30 cellular contexts compared by ENCODE assay signal in the genomic region with DNA sequence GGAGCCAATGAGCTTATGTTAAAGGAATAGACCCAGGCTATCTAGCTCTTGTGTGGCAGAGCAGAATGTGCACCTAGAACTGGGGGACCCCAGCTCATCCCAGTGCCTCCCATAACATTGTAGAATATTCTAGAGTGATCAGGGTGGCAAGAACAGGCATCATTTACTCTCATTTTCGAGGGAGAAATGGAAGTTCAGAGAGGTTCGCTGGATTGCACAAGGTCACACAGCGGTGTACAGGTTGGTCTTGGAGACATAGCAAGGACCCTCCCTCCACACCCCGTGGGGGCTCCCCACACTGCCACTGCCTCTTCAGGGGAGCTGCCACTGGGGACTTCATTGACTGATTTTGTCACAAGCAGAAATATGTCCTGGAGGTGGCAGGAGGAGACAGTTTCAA. TPM values are rescaled to one million over a fixed set of nuclear protein-coding genes. Genes with fewer than 3 reads are reported as not detected.
DNase-seq lines count a peak whose midpoint lies in the region; ATAC-seq, FAIRE-seq and TF ChIP-seq lines count a peak whose summit lies in the region.
"Had no signal": no experiment of that assay in that cellular context is flagged by ENCODE, and none has a peak within 500 bp of the region (broad histone marks: within the 10 kb centered on the region; RNA-seq: fewer than 3 reads in every experiment).

No MANE protein-coding gene starts in this region.

- H3K4me2 ChIP-seq in K562 (ENCODE audit: insufficient read depth, low read length) (no peak overlapping the region), osteoblast (ENCODE audit: insufficient read depth, low read length) (no peak overlapping the region)
- H3K4me2 ChIP-seq: BLaER1 had no signal

- no peaks in the 10 kb centered on the region for H3K9me1 ChIP-seq in K562 (ENCODE audit: control insufficient read depth, insufficient read depth, low read length)

- FAIRE-seq in K562 (lab: Jason Lieb, UNC) = no peak
- FAIRE-seq: A204.1, GM12878, GM12892, GM18507 had no signal

- ATAC-seq in K562 = no peak
- no peak for ATAC-seq in naive thymus-derived CD8-positive, alpha-beta T cell
- no peak for ATAC-seq in GM18520 (IDR thresholded peaks at IDR 0.05; ENCODE audit: unreplicated experiment)
- ATAC-seq: GM12878 had no signal

- WGBS in K562 (ENCODE audit: insufficient coverage, low coverage, missing lambda C conversion rate) = 0% methylated on average over 4 of the region's 4 CpGs

- CTCF ChIA-PET in HEK293 (lab: Yijun Ruan, JAX) = interaction anchor here (0.6 kb wide), 1 partner anchor 1345 kb away, joined by 3 read pairs; no protein-coding TSS in a partner anchor
- CTCF ChIA-PET in K562 (lab: Yijun Ruan, JAX; ENCODE audit: low intra/inter-chr PET ratio) = no interaction called here

- no peak for TF ChIP-seq RAD21 in K562 (CRISPR knock-in tag; conservative IDR thresholded peaks at IDR 0.05 in 1 of 2, IDR thresholded peaks at IDR 0.05 in 1 of 2)

- no peak for TF ChIP-seq POLR2A in K562 (conservative IDR thresholded peaks at IDR 0.05)

- intact Hi-C loops in K562 (cut with micrococcal nuclease) = no loop called here

- peaks cover 0 to 2% (median 0%) of the 10 kb centered on the region in 4 donors for H3K4me1 Mint-ChIP-seq in naive thymus-derived CD8-positive, alpha-beta T cell
- H3K4me1 Mint-ChIP-seq: CD14-positive monocyte; CD4-positive, alpha-beta memory T cell; CD4-positive, CD25-positive, alpha-beta regulatory T cell; CD8-positive, alpha-beta memory T cell had no signal

- no peak overlapping the region for H3K4me3 Mint-ChIP-seq in naive thymus-derived CD8-positive, alpha-beta T cell
- H3K4me3 Mint-ChIP-seq: CD14-positive monocyte; CD4-positive, alpha-beta memory T cell; CD4-positive, CD25-positive, alpha-beta regulatory T cell; CD8-positive, alpha-beta memory T cell had no signal

- H3K4me3 ChIP-seq in HEK293 (ENCODE audit: low read depth, low read length) (no peak overlapping the region), K562 (no peak overlapping the region), osteoblast (ENCODE audit: insufficient read depth, low read length) (no peak overlapping the region)
- H3K4me3 ChIP-seq: BLaER1, GM12878 had no signal

- DNase-seq in K562 (ENCODE audit: extremely low read depth in 1 of 4, low spot score in 3 of 4) (no peak), osteoblast (ENCODE audit: insufficient read length, low spot score, missing footprints) (peak; percentile 32)
- no peak for DNase-seq in naive thymus-derived CD8-positive, alpha-beta T cell
- DNase-seq: 8988T; ACHN; BE2C; C1 segment of cervical spinal cord; CD4-positive, alpha-beta memory T cell; CD4-positive, CD25-positive, alpha-beta regulatory T cell; CD8-positive, alpha-beta memory T cell; COR-L47; DMS 273 treated with DMSO at 0.1 percent for 48 hours; DMS153; DMS53; DMS79; DND-41; EL; GDM1 had no signal

- H3K27ac ChIP-seq in HEK293 (ENCODE audit: extremely low read depth, low read depth, low read length) (no peak overlapping the region), K562 (ENCODE audit: extremely low read depth, low read depth, low read length) (no peak overlapping the region), osteoblast (ENCODE audit: low read depth, low read length) (no peak overlapping the region)
- H3K27ac ChIP-seq: BLaER1 had no signal

- peaks cover 2 to 43% (median 21%) of the 10 kb centered on the region in 5 donors for H3K27me3 Mint-ChIP-seq in naive thymus-derived CD8-positive, alpha-beta T cell

- peaks cover 0 to 11% (median 6%) of the 10 kb centered on the region in 3 donors for H3K36me3 Mint-ChIP-seq in naive thymus-derived CD8-positive, alpha-beta T cell
- H3K36me3 Mint-ChIP-seq: CD14-positive monocyte; CD4-positive, alpha-beta memory T cell; CD4-positive, CD25-positive, alpha-beta regulatory T cell had no signal

- peaks cover 0 to 13% (median 9%) of the 10 kb centered on the region in 9 donors for H3K9me3 Mint-ChIP-seq in naive thymus-derived CD8-positive, alpha-beta T cell

- BruUV-seq in K562 (replicated peaks; lab: Mats Ljungman, UMichigan) = no TSS peak

- no peaks in the 10 kb centered on the region for H3K79me2 ChIP-seq in K562 (ENCODE audit: control insufficient read depth, insufficient read depth, low read length)
- H3K79me2 ChIP-seq in osteoblast (ENCODE audit: insufficient read depth, low read length) = no peaks in the 10 kb centered on the region

- H2AFZ ChIP-seq in K562 (ENCODE audit: low read depth, low read length) (no peak overlapping the region), osteoblast (ENCODE audit: low read length) (no peak overlapping the region)

- no peaks in the 10 kb centered on the region for H3K36me3 ChIP-seq in HEK293 (ENCODE audit: control insufficient read depth in 2 of 2, insufficient read depth in 1 of 2, low read length in 2 of 2)
- H3K36me3 ChIP-seq in K562 (ENCODE audit: control insufficient read depth, insufficient read depth, low read length) = no peaks in the 10 kb centered on the region
- H3K36me3 ChIP-seq in osteoblast (ENCODE audit: insufficient read depth, low read length) = no peaks in the 10 kb centered on the region
- H3K36me3 ChIP-seq: BE2C, BLaER1 had no signal

- H4K20me1 ChIP-seq in K562 (replicated peaks; ENCODE audit: control insufficient read depth, insufficient read depth, low read length) (no peaks in the 10 kb centered on the region), osteoblast (ENCODE audit: insufficient read depth, low read length) (no peaks in the 10 kb centered on the region)
- H4K20me1 ChIP-seq: BLaER1 had no signal

- POLR2A ChIA-PET in HEK293 (lab: Yijun Ruan, JAX) = no interaction called here
- POLR2A ChIA-PET in K562 (lab: Yijun Ruan, JAX) = interaction anchor here (1.0 kb wide), 1 partner anchor 8 kb away, joined by 4 read pairs; no protein-coding TSS in a partner anchor
- POLR2A ChIA-PET in naive thymus-derived CD8-positive, alpha-beta T cell (lab: Charles Lee) = no interaction called here

- H3K27me3 ChIP-seq in K562 (ENCODE audit: control insufficient read depth in 2 of 2, insufficient read depth in 2 of 2, low read length in 2 of 2) = peaks cover 5 to 30% of the 10 kb centered on the region in 2 experiments; a peak in 4 of 5 replicates
- H3K27me3 ChIP-seq in osteoblast (ENCODE audit: insufficient read depth, low read length) = no peaks in the 10 kb centered on the region
- H3K27me3 ChIP-seq: BLaER1 had no signal

- H3K27ac Mint-ChIP-seq in naive thymus-derived CD8-positive, alpha-beta T cell = no peak overlapping the region
- H3K27ac Mint-ChIP-seq: CD14-positive monocyte had no signal

- no peaks in the 10 kb centered on the region for H3K4me1 ChIP-seq in HEK293 (ENCODE audit: control insufficient read depth, insufficient read depth, low read length)
- no peaks in the 10 kb centered on the region for H3K4me1 ChIP-seq in K562 (replicated peaks in 1 of 2; ENCODE audit: control insufficient read depth in 2 of 2, insufficient read depth in 2 of 2, low read length in 2 of 2)
- no peaks in the 10 kb centered on the region for H3K4me1 ChIP-seq in osteoblast (ENCODE audit: insufficient read depth, low read length)
- H3K4me1 ChIP-seq: BE2C had no signal

- H3K9ac ChIP-seq in K562 (ENCODE audit: insufficient read depth in 1 of 2, low read depth in 2 of 2, low read length in 2 of 2) = no peak overlapping the region
- H3K9ac ChIP-seq: BLaER1 had no signal

- H3K9me3 ChIP-seq in HEK293 (ENCODE audit: control insufficient read depth, insufficient read depth, low read depth, low read length) (no peaks in the 10 kb centered on the region), K562 (replicated peaks; ENCODE audit: control insufficient read depth, insufficient read depth, low read depth, low read length) (no peaks in the 10 kb centered on the region), osteoblast (ENCODE audit: low read depth, low read length) (peaks cover 8% of the 10 kb centered on the region)
- H3K9me3 ChIP-seq: BE2C had no signal

- TF ChIP-seq CTCF in HEK293 (tag by site-specific recombination; IDR thresholded peaks at IDR 0.05) (no peak), K562 (IDR thresholded peaks at IDR 0.05 in 2 of 3, conservative IDR thresholded peaks at IDR 0.05 in 1 of 3; ENCODE audit: insufficient read depth in 2 of 3, low read depth in 1 of 3, low read length in 3 of 3) (no peak), osteoblast (IDR thresholded peaks at IDR 0.05; ENCODE audit: extremely low read depth, low read depth, low read length) (no peak)

- in situ Hi-C loops in K562 (cut with MboI) = no loop called here

- no peak for TF ChIP-seq EP300 in K562 (IDR thresholded peaks at IDR 0.05; ENCODE audit: low read length)

RNA-seq across cellular contexts. Expression of a gene that starts 8.9 kb away (rescaled TPM):
- not detected in 2 replicates for total RNA-seq in K562 (2011; cell fraction: chromatin; rRNA removed; ENCODE audit: low replicate concordance)
- total RNA-seq in K562 (2011; cell fraction: nucleolus; rRNA removed) = 1.0 TPM in 1 of 2 replicates, not detected in the other
- not detected in 2 replicates for total RNA-seq in K562 (2011; cell fraction: nucleoplasm; rRNA removed)
- total RNA-seq in K562 (2014; rRNA removed) (0.33 and 1.2 TPM in 2 replicates), K562 (2014; rRNA removed; fragmentation: Illumina TruSeq; extraction: Trizol) (0.29 TPM in 1 of 2 replicates, not detected in the other), K562 (2015; rRNA removed; fragmentation: Illumina TruSeq; extraction: Trizol) (not detected in 2 replicates), K562 (2021) (0.40 and 1.1 TPM in 2 replicates), osteoblast (under 0.01 and 0.59 TPM in 2 replicates)
- polyA plus RNA-seq in K562 (2011; rRNA removed) (0.43 and 1.1 TPM in 2 replicates), K562 (2014; fragmentation: Illumina TruSeq; extraction: Trizol) (0.85 and 2.5 TPM in 2 replicates), K562 (2014; fragmentation: Nextera tagmentation; extraction: Ambion mirVana) (under 1 TPM; 0.23 to 0.46 TPM), K562 (2014; rRNA removed) (0.73 and 0.94 TPM in 2 replicates)
- 0.24 and 2.9 TPM in 2 replicates for polyA plus RNA-seq in K562 (2011; cell fraction: cytosol; rRNA removed)
- 0.20 and 0.73 TPM in 2 replicates for polyA plus RNA-seq in K562 (2011; cell fraction: nucleus; rRNA removed)
- polyA plus RNA-seq in K562 (2012) = 1.5 and 1.7 TPM in 2 replicates
- polyA minus RNA-seq in K562 (2011; rRNA and poly(A)+ RNA removed) = not detected in 2 replicates
- polyA minus RNA-seq in K562 (2011; cell fraction: cytosol; rRNA and poly(A)+ RNA removed) = not detected in 2 replicates
- not detected in 2 replicates for polyA minus RNA-seq in K562 (2011; cell fraction: nucleus; rRNA and poly(A)+ RNA removed)
- not detected for total RNA-seq in naive thymus-derived CD8-positive, alpha-beta T cell
- polyA plus RNA-seq in naive thymus-derived CD8-positive, alpha-beta T cell = under 1 TPM in 1 of 3 donors, not detected in 2; 0.42 TPM
- total RNA-seq: CD4-positive, alpha-beta memory T cell; CD4-positive, CD25-positive, alpha-beta regulatory T cell; G401 had no signal
- polyA plus RNA-seq: CD14-positive monocyte had no signal

RNA-seq across cellular contexts. Expression of a gene that starts 29.0 kb away (rescaled TPM):
- 2.0 and 2.9 TPM in 2 replicates for total RNA-seq in K562 (2011; cell fraction: chromatin; rRNA removed; ENCODE audit: low replicate concordance)
- 1.4 and 1.8 TPM in 2 replicates for total RNA-seq in K562 (2011; cell fraction: nucleolus; rRNA removed)
- total RNA-seq in K562 (2011; cell fraction: nucleoplasm; rRNA removed) = 1.9 and 6.0 TPM in 2 replicates
- total RNA-seq in K562 (2014; rRNA removed) = 0.09 and 0.33 TPM in 2 replicates
- 0.13 and 0.15 TPM in 2 replicates for total RNA-seq in K562 (2014; rRNA removed; fragmentation: Illumina TruSeq; extraction: Trizol)
- not detected in 2 replicates for total RNA-seq in K562 (2015; rRNA removed; fragmentation: Illumina TruSeq; extraction: Trizol)
- 1.6 and 2.6 TPM in 2 replicates for total RNA-seq in K562 (2021)
- 0.25 and 0.35 TPM in 2 replicates for polyA plus RNA-seq in K562 (2011; rRNA removed)
- 0.25 and 0.44 TPM in 2 replicates for polyA plus RNA-seq in K562 (2011; cell fraction: cytosol; rRNA removed)
- 1.0 and 2.1 TPM in 2 replicates for polyA plus RNA-seq in K562 (2011; cell fraction: nucleus; rRNA removed)
- 1.4 TPM in 2 replicates for polyA plus RNA-seq in K562 (2012)
- 1.7 and 2.2 TPM in 2 replicates for polyA plus RNA-seq in K562 (2014; fragmentation: Illumina TruSeq; extraction: Trizol)
- under 1 TPM; 0.06 to 0.08 TPM for polyA plus RNA-seq in K562 (2014; fragmentation: Nextera tagmentation; extraction: Ambion mirVana)
- 0.25 and 0.53 TPM in 2 replicates for polyA plus RNA-seq in K562 (2014; rRNA removed)
- polyA minus RNA-seq in K562 (2011; rRNA and poly(A)+ RNA removed) = 0.24 and 0.39 TPM in 2 replicates
- polyA minus RNA-seq in K562 (2011; cell fraction: cytosol; rRNA and poly(A)+ RNA removed) = 1.0 TPM in 1 of 2 replicates, not detected in the other
- 0.11 and 0.40 TPM in 2 replicates for polyA minus RNA-seq in K562 (2011; cell fraction: nucleus; rRNA and poly(A)+ RNA removed)
- not detected in 2 replicates for total RNA-seq in osteoblast
- total RNA-seq in naive thymus-derived CD8-positive, alpha-beta T cell = not detected
- polyA plus RNA-seq in naive thymus-derived CD8-positive, alpha-beta T cell = not detected
- total RNA-seq: CD4-positive, alpha-beta memory T cell; CD4-positive, CD25-positive, alpha-beta regulatory T cell; CD8-positive, alpha-beta memory T cell; Daoy; G401 had no signal
- polyA plus RNA-seq: AG04450; CD14-positive monocyte; CD4-positive, alpha-beta memory T cell; CD4-positive, CD25-positive, alpha-beta regulatory T cell; CD8-positive, alpha-beta memory T cell had no signal

RNA-seq across cellular contexts. Expression of a gene that starts 41.6 kb away (rescaled TPM):
- not detected in 2 replicates for total RNA-seq in K562 (2011; cell fraction: chromatin; rRNA removed; ENCODE audit: low replicate concordance)
- not detected in 2 replicates for total RNA-seq in K562 (2011; cell fraction: nucleolus; rRNA removed)
- under 0.01 TPM in 1 of 2 replicates, not detected in the other for total RNA-seq in K562 (2011; cell fraction: nucleoplasm; rRNA removed)
- not detected in 2 replicates for total RNA-seq in K562 (2014; rRNA removed)
- total RNA-seq in K562 (2014; rRNA removed; fragmentation: Illumina TruSeq; extraction: Trizol) = not detected in 2 replicates
- not detected in 2 replicates for total RNA-seq in K562 (2015; rRNA removed; fragmentation: Illumina TruSeq; extraction: Trizol)
- not detected in 2 replicates for total RNA-seq in K562 (2021)
- polyA plus RNA-seq in K562 (2011; rRNA removed) = not detected in 2 replicates
- polyA plus RNA-seq in K562 (2011; cell fraction: cytosol; rRNA removed) = under 0.01 TPM in 2 replicates
- polyA plus RNA-seq in K562 (2011; cell fraction: nucleus; rRNA removed) = 0.01 TPM in 1 of 2 replicates, not detected in the other
- polyA plus RNA-seq in K562 (2012) = not detected in 2 replicates
- not detected in 2 replicates for polyA plus RNA-seq in K562 (2014; fragmentation: Illumina TruSeq; extraction: Trizol)
- polyA plus RNA-seq in K562 (2014; fragmentation: Nextera tagmentation; extraction: Ambion mirVana) = not detected
- not detected in 2 replicates for polyA plus RNA-seq in K562 (2014; rRNA removed)
- polyA minus RNA-seq in K562 (2011; rRNA and poly(A)+ RNA removed) = under 0.01 TPM in 1 of 2 replicates, not detected in the other
- polyA minus RNA-seq in K562 (2011; cell fraction: cytosol; rRNA and poly(A)+ RNA removed) = not detected in 2 replicates
- not detected in 2 replicates for polyA minus RNA-seq in K562 (2011; cell fraction: nucleus; rRNA and poly(A)+ RNA removed)
- total RNA-seq in osteoblast = under 0.01 TPM in 1 of 2 replicates, not detected in the other
- total RNA-seq in naive thymus-derived CD8-positive, alpha-beta T cell = not detected
- polyA plus RNA-seq in naive thymus-derived CD8-positive, alpha-beta T cell = not detected
- total RNA-seq: A673; CD4-positive, alpha-beta memory T cell; CD4-positive, CD25-positive, alpha-beta regulatory T cell; CD8-positive, alpha-beta memory T cell; Daoy; G401; GM12878 had no signal
- polyA plus RNA-seq: AG04450; CD14-positive monocyte; CD4-positive, alpha-beta memory T cell; CD4-positive, CD25-positive, alpha-beta regulatory T cell; CD8-positive, alpha-beta memory T cell had no signal
